Comparison of ENCODE assay signal across 8 cellular contexts in the genomic region with DNA sequence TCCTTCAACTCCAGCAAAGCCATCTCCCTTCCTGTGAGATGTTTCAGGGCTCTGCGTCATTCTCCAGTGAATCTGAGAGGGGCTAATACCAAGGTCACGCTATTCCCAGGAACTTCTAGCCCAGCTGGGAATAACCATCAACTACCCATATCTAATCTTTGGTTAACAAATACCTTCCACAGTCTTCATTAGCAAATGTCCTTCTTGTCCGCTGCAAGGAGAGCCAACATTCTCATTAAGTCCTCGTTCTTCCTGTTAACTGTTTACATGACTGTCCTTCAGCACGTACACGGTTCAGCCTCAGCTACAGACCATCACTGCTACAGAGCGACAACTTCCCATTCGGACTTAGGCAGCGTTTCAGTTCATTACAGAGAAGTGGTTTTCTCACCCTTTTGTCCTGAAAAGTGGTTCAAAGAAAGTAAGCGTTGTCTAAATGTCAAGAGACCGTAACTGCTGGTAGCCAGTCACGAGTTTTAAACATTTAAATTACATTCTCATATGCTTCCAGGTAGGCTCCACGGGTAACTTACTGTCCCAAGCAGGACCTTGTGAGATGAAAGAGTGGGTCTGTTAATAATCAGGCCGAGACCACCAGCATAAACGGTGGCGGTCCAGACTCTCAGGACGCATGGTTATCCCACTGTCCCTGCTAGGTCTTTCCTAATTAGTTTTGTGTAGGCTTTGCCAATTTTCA.
DNase-seq lines count a peak whose midpoint lies in the region; ATAC-seq lines count a peak whose summit lies in the region.

No MANE protein-coding gene starts in this region.

- DNase-seq in central memory CD8-positive, alpha-beta T cell (ENCODE audit: low spot score in 2 of 2): no peak
- DNase-seq in myocyte (ENCODE audit: low read depth) (peak; percentile 73), germinal center (ENCODE audit: low spot score) (no peak), DMS114 treated with DMSO at 0.1 percent for 48 hours (lab: John Stamatoyannopoulos, UW; ENCODE audit: unreplicated experiment) (no peak), C1 segment of cervical spinal cord (lab: John Stamatoyannopoulos, UW) (no peak), superior temporal gyrus (ENCODE audit: extremely low spot score) (no peak)

- peaks cover under 1% of the 10 kb centered on the region for H3K36me3 Mint-ChIP-seq in central memory CD8-positive, alpha-beta T cell (ENCODE audit: insufficient read depth)

- H3K27me3 Mint-ChIP-seq in central memory CD8-positive, alpha-beta T cell: no peaks in the 10 kb centered on the region

- H3K9me3 Mint-ChIP-seq in central memory CD8-positive, alpha-beta T cell: no peaks in the 10 kb centered on the region

- no peak overlapping the region for H3K27ac Mint-ChIP-seq in central memory CD8-positive, alpha-beta T cell (ENCODE audit: low read depth)

- peak overlapping the region; percentile 29 for H3K4me3 Mint-ChIP-seq in central memory CD8-positive, alpha-beta T cell

- H3K4me1 Mint-ChIP-seq in central memory CD8-positive, alpha-beta T cell: peaks cover 69% of the 10 kb centered on the region

- ATAC-seq in GM18858 (IDR thresholded peaks at IDR 0.05; ENCODE audit: unreplicated experiment): peak; percentile 16
- ATAC-seq in HG03175 (IDR thresholded peaks at IDR 0.05; ENCODE audit: unreplicated experiment): peak; percentile 85
- ATAC-seq in central memory CD8-positive, alpha-beta T cell (replicated peaks; ENCODE audit: extremely low read depth, poor library complexity, severe bottlenecking): no peak
